ENCODE assay signal across 10 cellular contexts in genomic region chr20:51487525-51488279, GRCh38. TPM values are rescaled to one million over a fixed set of nuclear protein-coding genes. Genes with fewer than 3 reads are reported as not detected.
DNase-seq lines count a peak whose midpoint lies in the region; ATAC-seq and TF ChIP-seq lines count a peak whose summit lies in the region.
"Had no signal": no experiment of that assay in that cellular context is flagged by ENCODE, and none has a peak within 500 bp of the region (broad histone marks: within the 10 kb centered on the region; RNA-seq: fewer than 3 reads in every experiment).

No MANE protein-coding gene starts in this region.

- H3K9me3 Mint-ChIP-seq in HFFc6 = no peaks in the 10 kb centered on the region
- H3K9me3 Mint-ChIP-seq in effector memory CD8-positive, alpha-beta T cell = no peaks in the 10 kb centered on the region

- peaks cover 33% of the 10 kb centered on the region for H3K4me1 Mint-ChIP-seq in HFFc6 (ENCODE audit: low read depth)
- H3K4me1 Mint-ChIP-seq in effector memory CD8-positive, alpha-beta T cell (ENCODE audit: low read depth in 2 of 2) = peaks cover 53 to 71% of the 10 kb centered on the region in 2 donors

- peak; percentile 92 for DNase-seq in A172 (ENCODE audit: low spot score)
- DNase-seq in HFFc6 = peak; percentile 55
- DNase-seq in amniotic stem cell (lab: John Stamatoyannopoulos, UW) = peak; percentile 53
- peak; percentile 83 for DNase-seq in kidney epithelial cell (ENCODE audit: low read depth)
- no peak for DNase-seq in coronary artery (ENCODE audit: low spot score)
- no peak for DNase-seq in effector memory CD8-positive, alpha-beta T cell
- no peak for DNase-seq in NCI-H1417 (lab: John Stamatoyannopoulos, UW)
- DNase-seq: activated T-cell treated with anti-CD3 and anti-CD28 coated beads, Interleukin-2, amount 50 U/mL, for 48 hours; SJCRH30 had no signal

- no peaks in the 10 kb centered on the region for H3K36me3 Mint-ChIP-seq in HFFc6 (ENCODE audit: low read depth)
- H3K36me3 Mint-ChIP-seq in effector memory CD8-positive, alpha-beta T cell (ENCODE audit: insufficient read depth) = peaks cover 41% of the 10 kb centered on the region

- peak overlapping the region; percentile 6 for H3K4me3 ChIP-seq in kidney epithelial cell (ENCODE audit: low read depth, low read length)
- H3K4me3 ChIP-seq in coronary artery = no peak overlapping the region
- H3K4me3 ChIP-seq: SJCRH30 had no signal

- no peaks in the 10 kb centered on the region for H3K27me3 ChIP-seq in kidney epithelial cell (ENCODE audit: control insufficient read depth, insufficient read depth, low read length)

- ATAC-seq in effector memory CD8-positive, alpha-beta T cell (replicated peaks) = no peak
- no peak for ATAC-seq in GM18868 (IDR thresholded peaks at IDR 0.05; ENCODE audit: unreplicated experiment)

- peak overlapping the region; percentile 72 for H3K4me3 Mint-ChIP-seq in HFFc6
- H3K4me3 Mint-ChIP-seq in effector memory CD8-positive, alpha-beta T cell = no peak overlapping the region

- peaks cover 3% of the 10 kb centered on the region; the same call in 1 of the 2 replicates for H3K27me3 Mint-ChIP-seq in HFFc6 (ENCODE audit: insufficient read depth)
- H3K27me3 Mint-ChIP-seq in effector memory CD8-positive, alpha-beta T cell = no peaks in the 10 kb centered on the region

- H3K36me3 ChIP-seq in kidney epithelial cell (ENCODE audit: control insufficient read depth, insufficient read depth, low read length) = no peaks in the 10 kb centered on the region
- H3K36me3 ChIP-seq: SJCRH30 had no signal

- H3K27ac Mint-ChIP-seq in HFFc6 = peak overlapping the region; percentile 91
- H3K27ac Mint-ChIP-seq in effector memory CD8-positive, alpha-beta T cell = peak overlapping the region in 1 of 2 donors; percentile 72

- no peak overlapping the region for H3K27ac ChIP-seq in coronary artery
- H3K27ac ChIP-seq: SJCRH30 had no signal

- TF ChIP-seq CTCF in HFFc6 (IDR thresholded peaks at IDR 0.05) = peak; percentile 37
- no peak for TF ChIP-seq CTCF in kidney epithelial cell (IDR thresholded peaks at IDR 0.05; ENCODE audit: insufficient read depth, low read length, poor library complexity, severe bottlenecking)
- TF ChIP-seq CTCF in coronary artery (IDR thresholded peaks at IDR 0.05) = no peak

RNA-seq across cellular contexts. Expression of gene NFATC2, which starts 54.8 kb away (rescaled TPM):
- total RNA-seq in A172 (2014; rRNA removed; shearing (Covaris generic)) = 0.28 and 0.43 TPM in 2 replicates
- total RNA-seq in HFFc6 (2021; fragmentation: NEBNext Ultra II Directional; extraction: Animal tissue kit (Norgen Biotek cat#: 25700)) = 1 to 10 TPM in 1 of 6 experiments, under 1 TPM in 5; 0.50 to 1.1 (median 0.84) TPM
- total RNA-seq in kidney epithelial cell = 2.9 and 3.2 TPM in 2 replicates
- total RNA-seq: SJCRH30 had no signal

Comparison
In these comparisons a context has a peak if more than half of its experiments do, and no peak if none do; other contexts are left out.
1. DNase-seq: peak in A172 (single experiment), HFFc6 (single experiment), amniotic stem cell (single experiment) and kidney epithelial cell (single experiment); none in coronary artery (single experiment), effector memory CD8-positive, alpha-beta T cell (0 of 3) and NCI-H1417 (0 of 3).